Comparison of ENCODE assay signal across 15 cellular contexts in the genomic region with DNA sequence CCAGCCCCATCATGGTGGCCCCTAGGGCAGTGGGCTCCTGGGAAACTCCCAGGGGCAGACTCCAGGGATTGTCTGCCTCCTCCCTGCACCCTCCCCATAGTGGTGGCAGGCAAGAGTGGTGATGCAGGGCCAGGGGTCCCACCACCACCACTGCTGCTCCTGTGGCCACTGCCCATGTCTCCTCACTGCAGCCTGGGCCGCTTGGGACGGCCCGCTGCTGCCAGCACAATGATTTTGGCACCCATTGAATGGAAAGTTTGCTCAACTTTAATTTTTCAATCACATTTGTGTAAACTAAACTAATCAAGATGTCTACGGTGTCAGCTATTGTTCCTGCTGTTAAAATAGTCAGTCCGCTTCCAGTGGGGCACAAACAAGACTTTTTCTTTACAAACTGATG.
"Had no signal": no experiment of that assay in that cellular context is flagged by ENCODE, and none has a peak within 500 bp of the region (broad histone marks: within the 10 kb centered on the region; RNA-seq: fewer than 3 reads in every experiment).

No MANE protein-coding gene starts in this region.

- FAIRE-seq: astrocyte, endometrium, TTC549 had no signal

- H3K4me3 ChIP-seq: esophagus muscularis mucosa, stomach, testis had no signal

- H3K36me3 ChIP-seq: esophagus muscularis mucosa, stomach had no signal

- H3K4me1 ChIP-seq: testis had no signal

- H3K27me3 ChIP-seq: esophagus muscularis mucosa, stomach, testis had no signal

- H3K9me3 ChIP-seq: esophagus muscularis mucosa, testis had no signal

- H3K9me3 Mint-ChIP-seq: neural crest cell had no signal

- H3K4me1 Mint-ChIP-seq: neural crest cell had no signal

- H3K4me3 Mint-ChIP-seq: neural crest cell, WTC11 had no signal

- DNase-seq: activated CD4-positive, alpha-beta T cell treated with anti-CD3 and anti-CD28 coated beads for 48 hours; foreskin fibroblast; glutamatergic neuron; hypothalamus; SHP77 treated with DMSO at 0.1 percent for 48 hours; stimulated activated CD4-positive, alpha-beta T cell treated with anti-CD3 and anti-CD28 coated beads, Interleukin-12 subunit alpha, Interleukin-12 subunit beta, amount 100 ng/mL, for 4 hours; stimulated activated CD4-positive, alpha-beta T cell treated with anti-CD3 and anti-CD28 coated beads, Interleukin-2, amount 100 ng/mL, for 24 hours; stomach; testis had no signal

- H3K27ac Mint-ChIP-seq: WTC11 had no signal

- H3K27ac ChIP-seq: esophagus muscularis mucosa, testis had no signal
